In the genomic region with DNA sequence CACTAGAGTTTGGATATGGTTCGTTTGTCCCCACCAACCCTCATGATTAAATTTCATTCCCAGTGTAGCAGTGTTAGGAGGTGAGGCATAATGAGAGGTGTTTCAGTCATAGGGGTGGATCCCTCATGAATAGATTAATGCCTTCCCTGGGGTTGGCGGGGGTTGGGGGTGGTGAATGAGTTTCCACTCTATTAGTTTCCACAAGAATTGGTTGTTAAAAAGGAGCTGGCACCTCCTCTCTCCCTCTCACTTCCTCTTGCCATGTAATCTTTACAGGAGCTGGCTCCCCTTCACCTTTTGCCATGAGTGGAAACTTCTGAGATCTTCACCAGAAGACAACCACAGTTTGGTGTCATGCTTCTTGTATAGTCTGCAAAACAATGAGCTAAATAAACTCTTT, we compare ENCODE assay signal across 27 cellular contexts.
"Had no signal": no experiment of that assay in that cellular context is flagged by ENCODE, and none has a peak within 500 bp of the region (broad histone marks: within the 10 kb centered on the region; RNA-seq: fewer than 3 reads in every experiment).

No MANE protein-coding gene starts in this region.

- FAIRE-seq: islet of Langerhans, kidney had no signal

- H3K27me3 ChIP-seq: ovary, right atrium auricular region, right lobe of liver, suprapubic skin, tibial artery, uterus had no signal

- H3K36me3 ChIP-seq: left ventricle myocardium inferior, ovary, right atrium auricular region, right lobe of liver, suprapubic skin, thoracic aorta, tibial artery, uterus had no signal

- H3K4me2 ChIP-seq: smooth muscle cell had no signal

- H3K9me3 ChIP-seq: left ventricle myocardium inferior, mucosa of descending colon, ovary, right atrium auricular region, right lobe of liver, suprapubic skin, thoracic aorta, tibial artery, uterus had no signal

- H3K4me1 ChIP-seq: right lobe of liver, tibial artery, uterus had no signal

- H3K4me1 Mint-ChIP-seq: immature natural killer cell; naive thymus-derived CD4-positive, alpha-beta T cell had no signal

- ATAC-seq: mucosa of descending colon; naive thymus-derived CD4-positive, alpha-beta T cell; natural killer cell treated with Interleukin-12 subunit alpha and Interleukin-12 subunit beta and Interleukin-15 and Interleukin-18, amount 100 ng/mL, for 72 hours; right lobe of liver had no signal

- DNase-seq: hypothalamus; immature natural killer cell; kidney; left ventricle myocardium inferior; mesendoderm; midbrain; mucosa of descending colon; naive thymus-derived CD4-positive, alpha-beta T cell; ovary; right lobe of liver; stimulated activated CD4-positive, alpha-beta T cell treated with anti-CD3 and anti-CD28 coated beads, Interleukin-1b, Interleukin-23, amount 100 ng/mL, for 48 hours; stimulated activated CD4-positive, alpha-beta T cell treated with anti-CD3 and anti-CD28 coated beads, Interleukin-2, amount 100 ng/mL, for 48 hours; stimulated activated CD4-positive, alpha-beta T cell treated with anti-CD3 and anti-CD28 coated beads, Interleukin-4, amount 100 ng/mL, for 4 hours; stimulated activated CD8-positive, alpha-beta memory T cell treated with anti-CD3 and anti-CD28 coated beads, Interleukin-4, amount 100 ng/mL, for 48 hours; stimulated activated naive CD4-positive, alpha-beta T cell; tibial artery; uterus had no signal

- H3K27ac ChIP-seq: left ventricle myocardium inferior, ovary, right atrium auricular region, right lobe of liver, suprapubic skin, thoracic aorta, tibial artery, uterus had no signal

- H3K27me3 Mint-ChIP-seq: progenitor cell of endocrine pancreas, type B pancreatic cell had no signal

- H3K4me3 ChIP-seq: left ventricle myocardium inferior, lung, mucosa of descending colon, ovary, right atrium auricular region, right lobe of liver, smooth muscle cell, suprapubic skin, thoracic aorta, tibial artery, uterus had no signal

- H3K36me3 Mint-ChIP-seq: naive thymus-derived CD4-positive, alpha-beta T cell; natural killer cell treated with Interleukin-12 subunit alpha and Interleukin-12 subunit beta and Interleukin-15 and Interleukin-18, amount 100 ng/mL, for 72 hours; type B pancreatic cell had no signal

- H3K4me3 Mint-ChIP-seq: immature natural killer cell; naive thymus-derived CD4-positive, alpha-beta T cell; natural killer cell treated with Interleukin-12 subunit alpha and Interleukin-12 subunit beta and Interleukin-15 and Interleukin-18, amount 100 ng/mL, for 72 hours; stimulated activated naive CD8-positive, alpha-beta T cell treated with anti-CD3 and anti-CD28 coated beads, Interleukin-15, Interleukin-2, amounts not matched to agents 100 ng/mL and 50 ng/mL, for 24 hours; type B pancreatic cell had no signal

- H3K9me3 Mint-ChIP-seq: immature natural killer cell; naive thymus-derived CD4-positive, alpha-beta T cell; natural killer cell treated with Interleukin-12 subunit alpha and Interleukin-12 subunit beta and Interleukin-15 and Interleukin-18, amount 100 ng/mL, for 72 hours; stimulated activated naive CD8-positive, alpha-beta T cell treated with anti-CD3 and anti-CD28 coated beads, Interleukin-15, Interleukin-2, amounts not matched to agents 100 ng/mL and 50 ng/mL, for 24 hours had no signal
